Comparison of ENCODE assay signal across 13 cellular contexts in the genomic region with DNA sequence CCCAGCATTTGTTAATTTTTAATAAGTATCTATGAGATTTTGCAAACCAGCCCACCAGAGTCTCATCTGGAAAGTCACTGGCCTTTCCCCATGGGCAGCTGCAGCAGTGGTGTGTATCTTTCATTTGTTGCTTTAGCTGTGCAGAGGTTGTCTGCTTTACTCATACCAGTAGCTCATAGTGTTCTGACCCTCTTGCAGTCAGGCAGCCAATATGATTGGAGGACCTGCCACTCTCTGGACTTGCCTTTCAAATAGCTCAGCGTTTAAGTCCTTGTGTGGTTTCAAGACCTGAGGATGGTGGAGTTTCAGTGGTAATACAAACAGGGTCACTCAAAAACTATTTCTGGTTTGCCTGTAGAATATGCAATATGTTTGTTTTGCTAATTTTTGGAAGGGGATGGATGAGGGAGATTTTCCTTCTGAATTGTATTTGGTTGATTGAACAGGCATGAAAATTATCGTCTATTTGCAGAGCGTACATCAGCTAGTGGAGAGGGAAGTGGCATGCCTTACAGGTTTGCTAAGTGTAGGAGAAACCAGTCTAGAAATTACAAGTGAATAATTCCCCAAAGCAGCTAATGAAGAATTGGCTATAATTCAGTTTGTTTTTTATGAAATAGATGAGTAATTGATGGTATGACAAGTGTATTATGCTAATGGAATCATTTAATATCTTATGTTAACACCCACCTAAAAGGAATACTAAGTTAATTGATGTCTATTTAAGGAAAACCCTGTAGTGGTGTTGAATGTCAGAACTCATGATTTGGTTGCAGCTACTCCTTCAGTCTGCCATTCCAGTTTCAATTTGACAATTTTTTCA. TPM values are rescaled to one million over a fixed set of nuclear protein-coding genes. Genes with fewer than 3 reads are reported as not detected.
DNase-seq lines count a peak whose midpoint lies in the region; ATAC-seq and TF ChIP-seq lines count a peak whose summit lies in the region.
"Had no signal": no experiment of that assay in that cellular context is flagged by ENCODE, and none has a peak within 500 bp of the region (broad histone marks: within the 10 kb centered on the region; RNA-seq: fewer than 3 reads in every experiment).

No MANE protein-coding gene starts in this region.

- H3K27ac Mint-ChIP-seq in CD4-positive, CD25-positive, alpha-beta regulatory T cell: peak overlapping the region in 2 of 3 donors; percentile 21 to 69

- intact Hi-C loops in heart right ventricle (cut with DNase I) (no loop called here), breast epithelium (cut with DNase I; ENCODE audit: low total_unique reads) (no loop called here)

- no peak overlapping the region for H3K4me3 ChIP-seq in CD4-positive, CD25-positive, alpha-beta regulatory T cell (ENCODE audit: low read depth, low read length)
- H3K4me3 ChIP-seq in heart right ventricle (no peak overlapping the region), breast epithelium (no peak overlapping the region), WERI-Rb-1 (ENCODE audit: low read depth, low read length) (no peak overlapping the region)
- H3K4me3 ChIP-seq: BLaER1, cardiac muscle cell, K562, ovary, thyroid gland had no signal

- TF ChIP-seq CTCF in heart right ventricle (IDR thresholded peaks at IDR 0.05): no peak
- TF ChIP-seq CTCF in breast epithelium (IDR thresholded peaks at IDR 0.05): no peak
- TF ChIP-seq CTCF in WERI-Rb-1 (IDR thresholded peaks at IDR 0.05; ENCODE audit: low read depth, low read length): no peak

- H3K27ac ChIP-seq in CD4-positive, CD25-positive, alpha-beta regulatory T cell (ENCODE audit: insufficient read depth, low read length, poor library complexity, severe bottlenecking): no peak overlapping the region
- H3K27ac ChIP-seq in heart right ventricle: no peak overlapping the region
- H3K27ac ChIP-seq in breast epithelium: no peak overlapping the region
- H3K27ac ChIP-seq in WERI-Rb-1: no peak overlapping the region
- H3K27ac ChIP-seq: BLaER1, cardiac muscle cell, ovary, thyroid gland had no signal

- H3K4me1 Mint-ChIP-seq in CD4-positive, CD25-positive, alpha-beta regulatory T cell: peaks cover 0 to 10% (median 3%) of the 10 kb centered on the region in 4 donors

- 96 to 98% methylated on average over 3 of the region's 3 CpGs for WGBS in heart right ventricle, 2 donors

- H3K27me3 Mint-ChIP-seq in CD4-positive, CD25-positive, alpha-beta regulatory T cell: no peaks in the 10 kb centered on the region

- peaks cover 25% of the 10 kb centered on the region for H3K36me3 ChIP-seq in CD4-positive, CD25-positive, alpha-beta regulatory T cell (ENCODE audit: control insufficient read depth, insufficient read depth, low read length)
- H3K36me3 ChIP-seq in heart right ventricle (peaks cover 0 to 78% (median 6%) of the 10 kb centered on the region in 9 donors), breast epithelium (no peaks in the 10 kb centered on the region), WERI-Rb-1 (peaks cover 28% of the 10 kb centered on the region)
- H3K36me3 ChIP-seq: ovary had no signal

- no peak overlapping the region for H3K4me3 Mint-ChIP-seq in CD4-positive, CD25-positive, alpha-beta regulatory T cell

- H3K27me3 ChIP-seq in CD4-positive, CD25-positive, alpha-beta regulatory T cell (ENCODE audit: control insufficient read depth, insufficient read depth, low read length): no peaks in the 10 kb centered on the region
- H3K27me3 ChIP-seq in heart right ventricle: no peaks in the 10 kb centered on the region
- H3K27me3 ChIP-seq in breast epithelium: peaks cover 0 to 6% of the 10 kb centered on the region in 2 donors
- H3K27me3 ChIP-seq in WERI-Rb-1 (ENCODE audit: insufficient read depth, low read depth, severe bottlenecking): no peaks in the 10 kb centered on the region
- H3K27me3 ChIP-seq: BLaER1, cardiac muscle cell, ovary, thyroid gland had no signal

- no peaks in the 10 kb centered on the region for H3K36me3 Mint-ChIP-seq in CD4-positive, CD25-positive, alpha-beta regulatory T cell

- H3K9me3 ChIP-seq in CD4-positive, CD25-positive, alpha-beta regulatory T cell (ENCODE audit: control insufficient read depth in 2 of 2, low read length in 2 of 2): no peaks in the 10 kb centered on the region
- H3K9me3 ChIP-seq in heart right ventricle: no peaks in the 10 kb centered on the region
- no peaks in the 10 kb centered on the region for H3K9me3 ChIP-seq in breast epithelium
- no peaks in the 10 kb centered on the region for H3K9me3 ChIP-seq in WERI-Rb-1 (ENCODE audit: severe bottlenecking)
- H3K9me3 ChIP-seq: ovary, thyroid gland had no signal

- no peak for ATAC-seq in CD4-positive, CD25-positive, alpha-beta regulatory T cell (ENCODE audit: low read depth in 2 of 2)
- ATAC-seq in GM18870 (IDR thresholded peaks at IDR 0.05; ENCODE audit: unreplicated experiment) (peak; percentile 98), GM21717 (IDR thresholded peaks at IDR 0.05; ENCODE audit: unreplicated experiment) (peak; percentile 96), HG03159 (IDR thresholded peaks at IDR 0.05; ENCODE audit: unreplicated experiment) (peak; percentile 99), heart right ventricle (no peak)
- ATAC-seq: K562 had no signal

- DNase-seq in CD4-positive, CD25-positive, alpha-beta regulatory T cell: no peak
- no peak for DNase-seq in heart right ventricle
- no peak for DNase-seq in breast epithelium (ENCODE audit: low spot score in 2 of 2)
- no peak for DNase-seq in WERI-Rb-1
- DNase-seq in HPDE6-E6E7 (ENCODE audit: extremely low spot score): no peak
- DNase-seq: ovary, thyroid gland had no signal

- no peak for TF ChIP-seq POLR2A in breast epithelium (IDR thresholded peaks at IDR 0.05)

- no peaks in the 10 kb centered on the region for H3K9me3 Mint-ChIP-seq in CD4-positive, CD25-positive, alpha-beta regulatory T cell

- no peaks in the 10 kb centered on the region for H3K4me1 ChIP-seq in CD4-positive, CD25-positive, alpha-beta regulatory T cell (ENCODE audit: control insufficient read depth, insufficient read depth, low read length, poor library complexity, severe bottlenecking)
- H3K4me1 ChIP-seq in heart right ventricle (no peaks in the 10 kb centered on the region), breast epithelium (no peaks in the 10 kb centered on the region)
- H3K4me1 ChIP-seq: BLaER1, thyroid gland had no signal

RNA-seq across cellular contexts. Expression of a gene that starts 8.9 kb away (rescaled TPM):
- 10.2 TPM for total RNA-seq in CD4-positive, CD25-positive, alpha-beta regulatory T cell
- polyA plus RNA-seq in CD4-positive, CD25-positive, alpha-beta regulatory T cell: 1 to 10 TPM; 3.1 to 4.9 (median 4.5) TPM
- total RNA-seq in heart right ventricle (1 to 10 TPM; 5.2 to 8.5 (median 6.8) TPM), breast epithelium (10 to 100 TPM in 2 of 3 donors, 1 to 10 TPM in 1; 8.2 to 21.8 (median 20.3) TPM)
- 1 to 10 TPM; 2.6 to 3.2 TPM for polyA plus RNA-seq in heart right ventricle

RNA-seq across cellular contexts. Expression of a gene that starts 55.4 kb away (rescaled TPM):
- total RNA-seq in CD4-positive, CD25-positive, alpha-beta regulatory T cell: 0.89 TPM
- under 1 TPM in 1 of 4 donors, not detected in 3; 0.14 TPM for polyA plus RNA-seq in CD4-positive, CD25-positive, alpha-beta regulatory T cell
- under 1 TPM in 5 of 10 donors, not detected in 5; 0.13 to 0.34 (median 0.21) TPM for total RNA-seq in heart right ventricle
- polyA plus RNA-seq in heart right ventricle: under 1 TPM; 0.07 to 0.09 TPM
- total RNA-seq in breast epithelium: under 1 TPM; 0.16 to 0.73 (median 0.33) TPM

Comparison
In these comparisons a context has a peak if more than half of its experiments do, and no peak if none do; other contexts are left out.
1. ATAC-seq: peak in GM18870 (single experiment), GM21717 (single experiment) and HG03159 (single experiment); none in CD4-positive, CD25-positive, alpha-beta regulatory T cell (0 of 2) and heart right ventricle (0 of 8).